In genomic region chr15:67227431-67227830, GRCh38 we compare ENCODE assay signal across 26 cellular contexts. TPM values are rescaled to one million over a fixed set of nuclear protein-coding genes. Genes with fewer than 3 reads are reported as not detected.
"Had no signal": no experiment of that assay in that cellular context is flagged by ENCODE, and none has a peak within 500 bp of the region (broad histone marks: within the 10 kb centered on the region; RNA-seq: fewer than 3 reads in every experiment).

No MANE protein-coding gene starts in this region.

- H3K36me3 ChIP-seq: breast epithelium, colonic mucosa had no signal

- H3K9me3 ChIP-seq: ascending aorta, breast epithelium, colonic mucosa, esophagus squamous epithelium had no signal

- ATAC-seq: activated CD4-positive, alpha-beta T cell treated with anti-CD3 and anti-CD28 coated beads for 36 hours; activated CD8-positive, alpha-beta memory T cell treated with anti-CD3 and anti-CD28 coated beads, Interleukin-2, amount 10 ng/mL, durations not matched to agents 7 days and 5 days; activated CD8-positive, alpha-beta T cell treated with anti-CD3 and anti-CD28 coated beads, Interleukin-2, amount 10 ng/mL, durations not matched to agents 7 days and 5 days; activated naive CD4-positive, alpha-beta T cell treated with anti-CD3 and anti-CD28 coated beads, Interleukin-2, amount 50 U/mL, for 72 hours had no signal

- DNase-seq: activated CD4-positive, alpha-beta memory T cell treated with anti-CD3 and anti-CD28 coated beads for 36 hours; activated CD4-positive, alpha-beta T cell treated with anti-CD3 and anti-CD28 coated beads for 36 hours; activated CD4-positive, alpha-beta T cell treated with anti-CD3 and anti-CD28 coated beads, Interleukin-2, amount 10 ng/mL, durations not matched to agents 24 days and 14 days; activated CD4-positive, CD25-positive, alpha-beta regulatory T cell; activated CD4-positive, CD25-positive, alpha-beta regulatory T cell treated with anti-CD3 and anti-CD28 coated beads, Interleukin-2, amount 50 U/mL, for 72 hours; activated CD8-positive, alpha-beta memory T cell treated with anti-CD3 and anti-CD28 coated beads, Interleukin-2, amount 10 ng/mL, durations not matched to agents 7 days and 5 days; activated CD8-positive, alpha-beta memory T cell treated with anti-CD3 and anti-CD28 coated beads, Interleukin-2, amount 50 U/mL, for 4 hours; activated CD8-positive, alpha-beta T cell treated with anti-CD3 and anti-CD28 coated beads, Interleukin-2, amount 10 ng/mL, durations not matched to agents 7 days and 5 days; activated effector memory CD4-positive, alpha-beta T cell treated with anti-CD3 and anti-CD28 coated beads, Interleukin-2, amount 50 U/mL, for 16 hours; activated naive CD4-positive, alpha-beta T cell treated with anti-CD3 and anti-CD28 coated beads, Interleukin-2, amount 10 ng/mL, durations not matched to agents 7 days and 5 days; activated naive CD8-positive, alpha-beta T cell treated with anti-CD3 and anti-CD28 coated beads, Interleukin-2, amount 10 ng/mL, durations not matched to agents 7 days and 5 days; activated T-cell treated with anti-CD3 and anti-CD28 coated beads, Interleukin-2, amount 50 U/mL, for 1 hour; activated T-cell treated with anti-CD3 and anti-CD28 coated beads, Interleukin-2, amount 50 U/mL, for 48 hours; central memory CD4-positive, alpha-beta T cell; cerebellar nuclear complex; colonic mucosa; effector CD8-positive, alpha-beta T cell; esophagus squamous epithelium; head of caudate nucleus; T-helper 2 cell had no signal

- H3K4me1 ChIP-seq: ascending aorta, breast epithelium, colonic mucosa had no signal

- H3K27ac ChIP-seq: ascending aorta, breast epithelium, cardiac muscle cell, colonic mucosa, esophagus squamous epithelium had no signal

- H3K27me3 ChIP-seq: ascending aorta, breast epithelium, cardiac muscle cell, colonic mucosa, esophagus squamous epithelium had no signal

- FAIRE-seq: endothelial cell of umbilical vein, frontal cortex had no signal

- H3K4me3 ChIP-seq: ascending aorta, breast epithelium, cardiac muscle cell, colonic mucosa, esophagus squamous epithelium had no signal

RNA-seq across cellular contexts. Expression of gene IQCH, which starts 27.2 kb away (rescaled TPM):
- total RNA-seq: ascending aorta had no signal
